Comparison of ENCODE assay signal across 1 cellular context in the genomic region with DNA sequence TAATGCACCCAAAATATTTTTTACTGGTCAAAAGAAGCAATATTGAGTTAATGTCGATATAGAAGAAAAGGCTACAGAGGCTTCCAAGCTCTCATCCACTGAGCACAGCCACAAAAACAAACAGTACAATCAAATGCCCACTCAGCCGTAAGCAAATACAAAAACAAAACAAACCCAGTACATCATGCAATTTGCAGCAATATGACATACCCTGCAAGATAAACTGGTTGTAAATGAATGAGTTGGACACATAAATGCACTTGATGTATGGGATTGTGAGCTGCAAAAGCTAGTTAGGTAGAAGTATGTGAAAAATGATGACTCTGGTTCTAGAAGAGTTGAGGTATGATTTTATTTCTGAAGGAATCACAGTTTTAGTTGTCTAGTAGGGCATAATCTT.
TF ChIP-seq lines count a peak whose summit lies in the region.

No MANE protein-coding gene starts in this region.

TF ChIP-seq in HEK293, 187 proteins besides CTCF, POLR2A, EP300 and RAD21 (continued from another document and continues in another):
- TF ChIP-seq, protein P1, sequence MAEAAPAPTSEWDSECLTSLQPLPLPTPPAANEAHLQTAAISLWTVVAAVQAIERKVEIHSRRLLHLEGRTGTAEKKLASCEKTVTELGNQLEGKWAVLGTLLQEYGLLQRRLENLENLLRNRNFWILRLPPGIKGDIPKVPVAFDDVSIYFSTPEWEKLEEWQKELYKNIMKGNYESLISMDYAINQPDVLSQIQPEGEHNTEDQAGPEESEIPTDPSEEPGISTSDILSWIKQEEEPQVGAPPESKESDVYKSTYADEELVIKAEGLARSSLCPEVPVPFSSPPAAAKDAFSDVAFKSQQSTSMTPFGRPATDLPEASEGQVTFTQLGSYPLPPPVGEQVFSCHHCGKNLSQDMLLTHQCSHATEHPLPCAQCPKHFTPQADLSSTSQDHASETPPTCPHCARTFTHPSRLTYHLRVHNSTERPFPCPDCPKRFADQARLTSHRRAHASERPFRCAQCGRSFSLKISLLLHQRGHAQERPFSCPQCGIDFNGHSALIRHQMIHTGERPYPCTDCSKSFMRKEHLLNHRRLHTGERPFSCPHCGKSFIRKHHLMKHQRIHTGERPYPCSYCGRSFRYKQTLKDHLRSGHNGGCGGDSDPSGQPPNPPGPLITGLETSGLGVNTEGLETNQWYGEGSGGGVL (tag by site-specific recombination; IDR thresholded peaks at IDR 0.05) = no peak
- TF ChIP-seq ZNF362 (tag by site-specific recombination; IDR thresholded peaks at IDR 0.05) (no peak), ZNF274 (IDR thresholded peaks at IDR 0.05; ENCODE audit: low read length) (no peak), ZNF274 (tag by site-specific recombination; IDR thresholded peaks at IDR 0.05; ENCODE audit: borderline replicate concordance) (no peak), ZNF148 (tag by site-specific recombination; IDR thresholded peaks at IDR 0.05; ENCODE audit: borderline replicate concordance) (no peak), ZSCAN23 (tag by site-specific recombination; IDR thresholded peaks at IDR 0.05) (no peak), ZNF777 (tag by site-specific recombination; IDR thresholded peaks at IDR 0.05; ENCODE audit: borderline replicate concordance) (no peak), ZNF335 (tag by site-specific recombination; conservative IDR thresholded peaks at IDR 0.05) (no peak), SP7 (tag by site-specific recombination; IDR thresholded peaks at IDR 0.05) (peak; percentile 87), ZNF555 (tag by site-specific recombination; conservative IDR thresholded peaks at IDR 0.05) (no peak), ZNF239 (tag by site-specific recombination; IDR thresholded peaks at IDR 0.05) (no peak), ZNF776 (tag by site-specific recombination; IDR thresholded peaks at IDR 0.05; ENCODE audit: borderline replicate concordance) (no peak), ZBTB17 (tag by site-specific recombination; IDR thresholded peaks at IDR 0.05) (peak; percentile 82), ZBTB20 (tag by site-specific recombination; IDR thresholded peaks at IDR 0.05) (no peak; the same call in 1 of the 2 replicates), PRDM6 (tag by site-specific recombination; IDR thresholded peaks at IDR 0.05) (peak; percentile 96), ZNF404 (tag by site-specific recombination; IDR thresholded peaks at IDR 0.05) (no peak), HOXC10 (CRISPR knock-in tag; IDR thresholded peaks at IDR 0.05) (no peak), ZNF16 (tag by site-specific recombination; IDR thresholded peaks at IDR 0.05; ENCODE audit: low read depth) (no peak), ZNF2 (tag by site-specific recombination; IDR thresholded peaks at IDR 0.05) (no peak), AEBP2 (tag by site-specific recombination; IDR thresholded peaks at IDR 0.05; ENCODE audit: borderline replicate concordance) (no peak), ZNF76 (tag by site-specific recombination; IDR thresholded peaks at IDR 0.05; ENCODE audit: borderline replicate concordance, low read depth) (no peak), ZSCAN16 (tag by site-specific recombination; IDR thresholded peaks at IDR 0.05) (no peak), GLIS2 (tag by site-specific recombination; IDR thresholded peaks at IDR 0.05) (no peak), TCF7L2 (IDR thresholded peaks at IDR 0.05; ENCODE audit: borderline replicate concordance, low read depth, low read length) (no peak), ZNF624 (tag by site-specific recombination; IDR thresholded peaks at IDR 0.05) (no peak), SCRT2 (tag by site-specific recombination; IDR thresholded peaks at IDR 0.05) (no peak), ZNF501 (tag by site-specific recombination; IDR thresholded peaks at IDR 0.05) (no peak), ZNF560 (tag by site-specific recombination; IDR thresholded peaks at IDR 0.05; ENCODE audit: borderline replicate concordance) (no peak)
- TF ChIP-seq, protein P2, sequence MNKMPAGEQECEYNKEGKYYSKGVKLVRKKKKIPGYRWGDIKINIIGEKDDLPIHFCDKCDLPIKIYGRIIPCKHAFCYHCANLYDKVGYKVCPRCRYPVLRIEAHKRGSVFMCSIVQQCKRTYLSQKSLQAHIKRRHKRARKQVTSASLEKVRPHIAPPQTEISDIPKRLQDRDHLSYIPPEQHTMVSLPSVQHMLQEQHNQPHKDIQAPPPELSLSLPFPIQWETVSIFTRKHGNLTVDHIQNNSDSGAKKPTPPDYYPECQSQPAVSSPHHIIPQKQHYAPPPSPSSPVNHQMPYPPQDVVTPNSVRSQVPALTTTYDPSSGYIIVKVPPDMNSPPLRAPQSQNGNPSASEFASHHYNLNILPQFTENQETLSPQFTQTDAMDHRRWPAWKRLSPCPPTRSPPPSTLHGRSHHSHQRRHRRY (tag by site-specific recombination; IDR thresholded peaks at IDR 0.05) = no peak
- TF ChIP-seq, protein P3, sequence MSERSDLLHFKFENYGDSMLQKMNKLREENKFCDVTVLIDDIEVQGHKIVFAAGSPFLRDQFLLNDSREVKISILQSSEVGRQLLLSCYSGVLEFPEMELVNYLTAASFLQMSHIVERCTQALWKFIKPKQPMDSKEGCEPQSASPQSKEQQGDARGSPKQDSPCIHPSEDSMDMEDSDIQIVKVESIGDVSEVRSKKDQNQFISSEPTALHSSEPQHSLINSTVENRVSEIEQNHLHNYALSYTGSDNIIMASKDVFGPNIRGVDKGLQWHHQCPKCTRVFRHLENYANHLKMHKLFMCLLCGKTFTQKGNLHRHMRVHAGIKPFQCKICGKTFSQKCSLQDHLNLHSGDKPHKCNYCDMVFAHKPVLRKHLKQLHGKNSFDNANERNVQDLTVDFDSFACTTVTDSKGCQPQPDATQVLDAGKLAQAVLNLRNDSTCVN (tag by site-specific recombination; optimal IDR thresholded peaks at IDR 0.05) = no peak
- TF ChIP-seq, protein P4, sequence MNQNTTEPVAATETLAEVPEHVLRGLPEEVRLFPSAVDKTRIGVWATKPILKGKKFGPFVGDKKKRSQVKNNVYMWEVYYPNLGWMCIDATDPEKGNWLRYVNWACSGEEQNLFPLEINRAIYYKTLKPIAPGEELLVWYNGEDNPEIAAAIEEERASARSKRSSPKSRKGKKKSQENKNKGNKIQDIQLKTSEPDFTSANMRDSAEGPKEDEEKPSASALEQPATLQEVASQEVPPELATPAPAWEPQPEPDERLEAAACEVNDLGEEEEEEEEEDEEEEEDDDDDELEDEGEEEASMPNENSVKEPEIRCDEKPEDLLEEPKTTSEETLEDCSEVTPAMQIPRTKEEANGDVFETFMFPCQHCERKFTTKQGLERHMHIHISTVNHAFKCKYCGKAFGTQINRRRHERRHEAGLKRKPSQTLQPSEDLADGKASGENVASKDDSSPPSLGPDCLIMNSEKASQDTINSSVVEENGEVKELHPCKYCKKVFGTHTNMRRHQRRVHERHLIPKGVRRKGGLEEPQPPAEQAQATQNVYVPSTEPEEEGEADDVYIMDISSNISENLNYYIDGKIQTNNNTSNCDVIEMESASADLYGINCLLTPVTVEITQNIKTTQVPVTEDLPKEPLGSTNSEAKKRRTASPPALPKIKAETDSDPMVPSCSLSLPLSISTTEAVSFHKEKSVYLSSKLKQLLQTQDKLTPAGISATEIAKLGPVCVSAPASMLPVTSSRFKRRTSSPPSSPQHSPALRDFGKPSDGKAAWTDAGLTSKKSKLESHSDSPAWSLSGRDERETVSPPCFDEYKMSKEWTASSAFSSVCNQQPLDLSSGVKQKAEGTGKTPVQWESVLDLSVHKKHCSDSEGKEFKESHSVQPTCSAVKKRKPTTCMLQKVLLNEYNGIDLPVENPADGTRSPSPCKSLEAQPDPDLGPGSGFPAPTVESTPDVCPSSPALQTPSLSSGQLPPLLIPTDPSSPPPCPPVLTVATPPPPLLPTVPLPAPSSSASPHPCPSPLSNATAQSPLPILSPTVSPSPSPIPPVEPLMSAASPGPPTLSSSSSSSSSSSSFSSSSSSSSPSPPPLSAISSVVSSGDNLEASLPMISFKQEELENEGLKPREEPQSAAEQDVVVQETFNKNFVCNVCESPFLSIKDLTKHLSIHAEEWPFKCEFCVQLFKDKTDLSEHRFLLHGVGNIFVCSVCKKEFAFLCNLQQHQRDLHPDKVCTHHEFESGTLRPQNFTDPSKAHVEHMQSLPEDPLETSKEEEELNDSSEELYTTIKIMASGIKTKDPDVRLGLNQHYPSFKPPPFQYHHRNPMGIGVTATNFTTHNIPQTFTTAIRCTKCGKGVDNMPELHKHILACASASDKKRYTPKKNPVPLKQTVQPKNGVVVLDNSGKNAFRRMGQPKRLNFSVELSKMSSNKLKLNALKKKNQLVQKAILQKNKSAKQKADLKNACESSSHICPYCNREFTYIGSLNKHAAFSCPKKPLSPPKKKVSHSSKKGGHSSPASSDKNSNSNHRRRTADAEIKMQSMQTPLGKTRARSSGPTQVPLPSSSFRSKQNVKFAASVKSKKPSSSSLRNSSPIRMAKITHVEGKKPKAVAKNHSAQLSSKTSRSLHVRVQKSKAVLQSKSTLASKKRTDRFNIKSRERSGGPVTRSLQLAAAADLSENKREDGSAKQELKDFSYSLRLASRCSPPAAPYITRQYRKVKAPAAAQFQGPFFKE (tag by site-specific recombination; IDR thresholded peaks at IDR 0.05; ENCODE audit: borderline replicate concordance) = no peak
- TF ChIP-seq, protein P5, sequence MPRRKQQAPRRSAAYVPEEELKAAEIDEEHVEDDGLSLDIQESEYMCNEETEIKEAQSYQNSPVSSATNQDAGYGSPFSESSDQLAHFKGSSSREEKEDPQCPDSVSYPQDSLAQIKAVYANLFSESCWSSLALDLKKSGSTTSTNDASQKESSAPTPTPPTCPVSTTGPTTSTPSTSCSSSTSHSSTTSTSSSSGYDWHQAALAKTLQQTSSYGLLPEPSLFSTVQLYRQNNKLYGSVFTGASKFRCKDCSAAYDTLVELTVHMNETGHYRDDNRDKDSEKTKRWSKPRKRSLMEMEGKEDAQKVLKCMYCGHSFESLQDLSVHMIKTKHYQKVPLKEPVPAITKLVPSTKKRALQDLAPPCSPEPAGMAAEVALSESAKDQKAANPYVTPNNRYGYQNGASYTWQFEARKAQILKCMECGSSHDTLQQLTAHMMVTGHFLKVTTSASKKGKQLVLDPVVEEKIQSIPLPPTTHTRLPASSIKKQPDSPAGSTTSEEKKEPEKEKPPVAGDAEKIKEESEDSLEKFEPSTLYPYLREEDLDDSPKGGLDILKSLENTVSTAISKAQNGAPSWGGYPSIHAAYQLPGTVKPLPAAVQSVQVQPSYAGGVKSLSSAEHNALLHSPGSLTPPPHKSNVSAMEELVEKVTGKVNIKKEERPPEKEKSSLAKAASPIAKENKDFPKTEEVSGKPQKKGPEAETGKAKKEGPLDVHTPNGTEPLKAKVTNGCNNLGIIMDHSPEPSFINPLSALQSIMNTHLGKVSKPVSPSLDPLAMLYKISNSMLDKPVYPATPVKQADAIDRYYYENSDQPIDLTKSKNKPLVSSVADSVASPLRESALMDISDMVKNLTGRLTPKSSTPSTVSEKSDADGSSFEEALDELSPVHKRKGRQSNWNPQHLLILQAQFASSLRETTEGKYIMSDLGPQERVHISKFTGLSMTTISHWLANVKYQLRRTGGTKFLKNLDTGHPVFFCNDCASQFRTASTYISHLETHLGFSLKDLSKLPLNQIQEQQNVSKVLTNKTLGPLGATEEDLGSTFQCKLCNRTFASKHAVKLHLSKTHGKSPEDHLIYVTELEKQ (tag by site-specific recombination; IDR thresholded peaks at IDR 0.05; ENCODE audit: borderline replicate concordance) = peak; percentile 52; the same call in 1 of the 2 replicates
